15 cellular contexts compared by ENCODE assay signal in the genomic region with DNA sequence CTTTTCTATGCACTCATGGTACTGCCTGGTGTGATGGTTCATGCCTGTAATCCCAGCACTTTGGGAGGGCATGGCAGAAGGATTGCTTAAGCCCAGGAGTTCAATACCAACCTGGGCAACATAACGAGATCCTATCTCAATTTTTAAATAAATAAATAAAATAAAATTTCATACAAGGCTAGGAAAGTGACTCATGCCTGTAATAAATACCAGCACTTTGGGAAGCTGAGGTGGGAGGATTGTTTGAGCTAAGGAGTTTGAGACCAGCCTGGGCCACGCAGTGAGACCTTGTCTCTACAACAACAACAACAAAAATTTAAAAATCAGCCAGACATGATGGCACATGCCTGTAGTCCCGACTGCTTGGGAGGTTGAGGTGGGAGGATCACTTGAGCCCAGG.
"Had no signal": no experiment of that assay in that cellular context is flagged by ENCODE, and none has a peak within 500 bp of the region (broad histone marks: within the 10 kb centered on the region; RNA-seq: fewer than 3 reads in every experiment).

No MANE protein-coding gene starts in this region.

- H3K27ac Mint-ChIP-seq: activated CD4-positive, alpha-beta memory T cell treated with anti-CD3 and anti-CD28 coated beads for 36 hours; activated naive CD8-positive, alpha-beta T cell; naive thymus-derived CD4-positive, alpha-beta T cell; stimulated activated effector memory CD8-positive, alpha-beta T cell treated with anti-CD3 and anti-CD28 coated beads, Interleukin-12 subunit alpha, Interleukin-12 subunit beta, amount 100 ng/mL, for 72 hours had no signal

- DNase-seq: activated CD4-positive, alpha-beta memory T cell treated with anti-CD3 and anti-CD28 coated beads for 36 hours; activated CD4-positive, alpha-beta T cell treated with anti-CD3 and anti-CD28 coated beads for 1 hour; activated gamma-delta T cell; activated T-cell treated with anti-CD3 and anti-CD28 coated beads, Interleukin-2, amount 50 U/mL, for 48 hours; aorta; glutamatergic neuron; left cardiac atrium; naive thymus-derived CD4-positive, alpha-beta T cell; retina; T1000; tibial artery; uterus had no signal

- H3K4me3 ChIP-seq: cardiac muscle cell, tibial artery, uterus had no signal

- H3K27me3 ChIP-seq: cardiac muscle cell, tibial artery, uterus had no signal

- H3K9me3 Mint-ChIP-seq: activated CD4-positive, alpha-beta memory T cell treated with anti-CD3 and anti-CD28 coated beads for 36 hours; naive thymus-derived CD4-positive, alpha-beta T cell; stimulated activated effector memory CD8-positive, alpha-beta T cell treated with anti-CD3 and anti-CD28 coated beads, Interleukin-12 subunit alpha, Interleukin-12 subunit beta, amount 100 ng/mL, for 72 hours had no signal

- H3K36me3 ChIP-seq: cardiac muscle cell, tibial artery, uterus had no signal

- H3K27ac ChIP-seq: cardiac muscle cell, tibial artery, uterus had no signal

- H3K4me3 Mint-ChIP-seq: activated CD4-positive, alpha-beta memory T cell treated with anti-CD3 and anti-CD28 coated beads for 36 hours; activated naive CD8-positive, alpha-beta T cell; naive thymus-derived CD4-positive, alpha-beta T cell; stimulated activated effector memory CD8-positive, alpha-beta T cell treated with anti-CD3 and anti-CD28 coated beads, Interleukin-12 subunit alpha, Interleukin-12 subunit beta, amount 100 ng/mL, for 72 hours had no signal

- H3K9me3 ChIP-seq: tibial artery, uterus had no signal

- H3K4me1 Mint-ChIP-seq: stimulated activated effector memory CD8-positive, alpha-beta T cell treated with anti-CD3 and anti-CD28 coated beads, Interleukin-12 subunit alpha, Interleukin-12 subunit beta, amount 100 ng/mL, for 72 hours had no signal

- H3K36me3 Mint-ChIP-seq: activated CD4-positive, alpha-beta memory T cell treated with anti-CD3 and anti-CD28 coated beads for 36 hours; activated naive CD8-positive, alpha-beta T cell; naive thymus-derived CD4-positive, alpha-beta T cell; stimulated activated effector memory CD8-positive, alpha-beta T cell treated with anti-CD3 and anti-CD28 coated beads, Interleukin-12 subunit alpha, Interleukin-12 subunit beta, amount 100 ng/mL, for 72 hours had no signal
